In genomic region chr17:41864837-41865595, GRCh38 we compare ENCODE assay signal across 1 cellular context.
TF ChIP-seq lines count a peak whose summit lies in the region.

A gene with protein sequence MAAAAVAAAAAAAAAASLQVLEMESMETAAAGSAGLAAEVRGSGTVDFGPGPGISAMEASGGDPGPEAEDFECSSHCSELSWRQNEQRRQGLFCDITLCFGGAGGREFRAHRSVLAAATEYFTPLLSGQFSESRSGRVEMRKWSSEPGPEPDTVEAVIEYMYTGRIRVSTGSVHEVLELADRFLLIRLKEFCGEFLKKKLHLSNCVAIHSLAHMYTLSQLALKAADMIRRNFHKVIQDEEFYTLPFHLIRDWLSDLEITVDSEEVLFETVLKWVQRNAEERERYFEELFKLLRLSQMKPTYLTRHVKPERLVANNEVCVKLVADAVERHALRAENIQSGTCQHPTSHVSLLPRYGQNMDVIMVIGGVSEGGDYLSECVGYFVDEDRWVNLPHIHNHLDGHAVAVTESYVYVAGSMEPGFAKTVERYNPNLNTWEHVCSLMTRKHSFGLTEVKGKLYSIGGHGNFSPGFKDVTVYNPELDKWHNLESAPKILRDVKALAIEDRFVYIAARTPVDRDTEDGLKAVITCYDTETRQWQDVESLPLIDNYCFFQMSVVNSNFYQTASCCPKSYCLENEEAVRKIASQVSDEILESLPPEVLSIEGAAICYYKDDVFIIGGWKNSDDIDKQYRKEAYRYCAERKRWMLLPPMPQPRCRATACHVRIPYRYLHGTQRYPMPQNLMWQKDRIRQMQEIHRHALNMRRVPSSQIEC (minus strand): TSS chr17:41865423. CDS start chr17:41865370, 53 bp downstream.

TF ChIP-seq in K562, 482 proteins besides CTCF, POLR2A, EP300 and RAD21 (continued from another document and continues in another):
- TF ChIP-seq, protein P1, sequence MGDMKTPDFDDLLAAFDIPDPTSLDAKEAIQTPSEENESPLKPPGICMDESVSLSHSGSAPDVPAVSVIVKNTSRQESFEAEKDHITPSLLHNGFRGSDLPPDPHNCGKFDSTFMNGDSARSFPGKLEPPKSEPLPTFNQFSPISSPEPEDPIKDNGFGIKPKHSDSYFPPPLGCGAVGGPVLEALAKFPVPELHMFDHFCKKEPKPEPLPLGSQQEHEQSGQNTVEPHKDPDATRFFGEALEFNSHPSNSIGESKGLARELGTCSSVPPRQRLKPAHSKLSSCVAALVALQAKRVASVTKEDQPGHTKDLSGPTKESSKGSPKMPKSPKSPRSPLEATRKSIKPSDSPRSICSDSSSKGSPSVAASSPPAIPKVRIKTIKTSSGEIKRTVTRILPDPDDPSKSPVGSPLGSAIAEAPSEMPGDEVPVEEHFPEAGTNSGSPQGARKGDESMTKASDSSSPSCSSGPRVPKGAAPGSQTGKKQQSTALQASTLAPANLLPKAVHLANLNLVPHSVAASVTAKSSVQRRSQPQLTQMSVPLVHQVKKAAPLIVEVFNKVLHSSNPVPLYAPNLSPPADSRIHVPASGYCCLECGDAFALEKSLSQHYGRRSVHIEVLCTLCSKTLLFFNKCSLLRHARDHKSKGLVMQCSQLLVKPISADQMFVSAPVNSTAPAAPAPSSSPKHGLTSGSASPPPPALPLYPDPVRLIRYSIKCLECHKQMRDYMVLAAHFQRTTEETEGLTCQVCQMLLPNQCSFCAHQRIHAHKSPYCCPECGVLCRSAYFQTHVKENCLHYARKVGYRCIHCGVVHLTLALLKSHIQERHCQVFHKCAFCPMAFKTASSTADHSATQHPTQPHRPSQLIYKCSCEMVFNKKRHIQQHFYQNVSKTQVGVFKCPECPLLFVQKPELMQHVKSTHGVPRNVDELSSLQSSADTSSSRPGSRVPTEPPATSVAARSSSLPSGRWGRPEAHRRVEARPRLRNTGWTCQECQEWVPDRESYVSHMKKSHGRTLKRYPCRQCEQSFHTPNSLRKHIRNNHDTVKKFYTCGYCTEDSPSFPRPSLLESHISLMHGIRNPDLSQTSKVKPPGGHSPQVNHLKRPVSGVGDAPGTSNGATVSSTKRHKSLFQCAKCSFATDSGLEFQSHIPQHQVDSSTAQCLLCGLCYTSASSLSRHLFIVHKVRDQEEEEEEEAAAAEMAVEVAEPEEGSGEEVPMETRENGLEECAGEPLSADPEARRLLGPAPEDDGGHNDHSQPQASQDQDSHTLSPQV (IDR thresholded peaks at IDR 0.05): peak; percentile 39; the same call in 1 of the 2 replicates
- TF ChIP-seq, protein P2, sequence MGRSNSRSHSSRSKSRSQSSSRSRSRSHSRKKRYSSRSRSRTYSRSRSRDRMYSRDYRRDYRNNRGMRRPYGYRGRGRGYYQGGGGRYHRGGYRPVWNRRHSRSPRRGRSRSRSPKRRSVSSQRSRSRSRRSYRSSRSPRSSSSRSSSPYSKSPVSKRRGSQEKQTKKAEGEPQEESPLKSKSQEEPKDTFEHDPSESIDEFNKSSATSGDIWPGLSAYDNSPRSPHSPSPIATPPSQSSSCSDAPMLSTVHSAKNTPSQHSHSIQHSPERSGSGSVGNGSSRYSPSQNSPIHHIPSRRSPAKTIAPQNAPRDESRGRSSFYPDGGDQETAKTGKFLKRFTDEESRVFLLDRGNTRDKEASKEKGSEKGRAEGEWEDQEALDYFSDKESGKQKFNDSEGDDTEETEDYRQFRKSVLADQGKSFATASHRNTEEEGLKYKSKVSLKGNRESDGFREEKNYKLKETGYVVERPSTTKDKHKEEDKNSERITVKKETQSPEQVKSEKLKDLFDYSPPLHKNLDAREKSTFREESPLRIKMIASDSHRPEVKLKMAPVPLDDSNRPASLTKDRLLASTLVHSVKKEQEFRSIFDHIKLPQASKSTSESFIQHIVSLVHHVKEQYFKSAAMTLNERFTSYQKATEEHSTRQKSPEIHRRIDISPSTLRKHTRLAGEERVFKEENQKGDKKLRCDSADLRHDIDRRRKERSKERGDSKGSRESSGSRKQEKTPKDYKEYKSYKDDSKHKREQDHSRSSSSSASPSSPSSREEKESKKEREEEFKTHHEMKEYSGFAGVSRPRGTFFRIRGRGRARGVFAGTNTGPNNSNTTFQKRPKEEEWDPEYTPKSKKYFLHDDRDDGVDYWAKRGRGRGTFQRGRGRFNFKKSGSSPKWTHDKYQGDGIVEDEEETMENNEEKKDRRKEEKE (IDR thresholded peaks at IDR 0.05; ENCODE audit: borderline replicate concordance in 1 of 2, control insufficient read depth in 1 of 2, low read depth in 2 of 2, low read length in 1 of 2): no peak
- TF ChIP-seq KHSRP (IDR thresholded peaks at IDR 0.05) (no peak), GTF2F1 (IDR thresholded peaks at IDR 0.05; ENCODE audit: low read depth, low read length) (no peak), MCM2 (IDR thresholded peaks at IDR 0.05; ENCODE audit: low read depth) (no peak), AFF4 (CRISPR knock-in tag; IDR thresholded peaks at IDR 0.05) (peak; percentile 32; the same call in 1 of the 2 replicates), HMG20A (CRISPR knock-in tag; conservative IDR thresholded peaks at IDR 0.05) (no peak), DIDO1 (tag; IDR thresholded peaks at IDR 0.05; ENCODE audit: low read depth) (no peak), FOXJ3 (CRISPR knock-in tag; IDR thresholded peaks at IDR 0.05) (no peak), RCOR1 (IDR thresholded peaks at IDR 0.05; ENCODE audit: borderline replicate concordance in 1 of 2, low read depth in 2 of 2, low read length in 2 of 2) (no peak; a peak in 1 of 4 replicates), RAD51 (IDR thresholded peaks at IDR 0.05; ENCODE audit: borderline replicate concordance, low read depth) (no peak), FOXM1 (IDR thresholded peaks at IDR 0.05; ENCODE audit: low read depth) (no peak), FOXM1 (CRISPR knock-in tag; IDR thresholded peaks at IDR 0.05; ENCODE audit: low read depth) (no peak), ILF3 (IDR thresholded peaks at IDR 0.05; ENCODE audit: borderline replicate concordance) (peak; percentile 89; the same call in 1 of the 2 replicates), CBX3 (IDR thresholded peaks at IDR 0.05; ENCODE audit: borderline replicate concordance in 1 of 2, low read length in 2 of 2) (peak in 1 of 2 experiments; percentile 33; a peak in 1 of 3 replicates), MXI1 (IDR thresholded peaks at IDR 0.05; ENCODE audit: low read depth, low read length) (no peak), NCOA2 (IDR thresholded peaks at IDR 0.05; ENCODE audit: partially characterized antibody in 2 of 2) (no peak), KDM1A (IDR thresholded peaks at IDR 0.05) (no peak), ZNF778 (CRISPR knock-in tag; IDR thresholded peaks at IDR 0.05) (no peak), E4F1 (CRISPR knock-in tag; IDR thresholded peaks at IDR 0.05; ENCODE audit: borderline replicate concordance) (no peak), MYBL2 (IDR thresholded peaks at IDR 0.05; ENCODE audit: low read depth) (no peak), MYBL2 (CRISPR knock-in tag; IDR thresholded peaks at IDR 0.05; ENCODE audit: borderline replicate concordance) (no peak), NFXL1 (CRISPR knock-in tag; IDR thresholded peaks at IDR 0.05) (no peak), CREM (IDR thresholded peaks at IDR 0.05; ENCODE audit: low read depth) (peak; percentile 86), YY1 (IDR thresholded peaks at IDR 0.05; ENCODE audit: borderline replicate concordance in 1 of 3, control insufficient read depth in 1 of 3, extremely low read depth in 1 of 3, insufficient read depth in 3 of 3, insufficient read length in 1 of 3, insufficient replicate concordance in 2 of 3, low read depth in 1 of 3, low read length in 2 of 3) (peak; percentile 88 to 98 (median 97)), ZNF408 (CRISPR knock-in tag; IDR thresholded peaks at IDR 0.05; ENCODE audit: low read depth) (no peak), LEF1 (IDR thresholded peaks at IDR 0.05) (no peak), ZNF79 (CRISPR knock-in tag; IDR thresholded peaks at IDR 0.05; ENCODE audit: low read depth) (no peak), MXD1 (CRISPR knock-in tag; IDR thresholded peaks at IDR 0.05; ENCODE audit: borderline replicate concordance, poor library complexity, severe bottlenecking) (no peak), CSDE1 (IDR thresholded peaks at IDR 0.05) (no peak), NEUROD1 (IDR thresholded peaks at IDR 0.05; ENCODE audit: borderline replicate concordance, low read depth, low read length, partially characterized antibody) (no peak)
